12 cellular contexts compared by ENCODE assay signal in the genomic region with DNA sequence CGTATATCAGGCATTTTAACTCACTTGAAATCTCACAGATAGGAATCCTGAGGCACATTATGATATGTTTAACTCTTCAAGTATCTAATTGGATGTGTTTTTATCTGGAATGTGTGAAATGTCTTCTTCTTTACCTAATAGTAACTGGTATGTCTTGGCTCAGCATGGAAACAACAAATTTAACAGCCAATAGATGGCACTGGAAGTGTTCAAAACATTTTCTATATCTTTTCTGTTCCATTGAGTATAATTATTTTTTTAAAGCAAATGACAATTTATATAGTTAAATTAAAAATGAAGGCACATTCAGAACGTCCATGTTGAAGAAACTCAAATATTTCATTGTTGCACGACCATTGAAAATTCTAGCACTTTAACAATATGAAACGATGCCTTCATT.
A peak's percentile ranks its signal among the peaks of the same experiment; 100 is the strongest.
DNase-seq lines count a peak whose midpoint lies in the region; TF ChIP-seq lines count a peak whose summit lies in the region.
"Had no signal": no experiment of that assay in that cellular context is flagged by ENCODE, and none has a peak within 500 bp of the region (broad histone marks: within the 10 kb centered on the region; RNA-seq: fewer than 3 reads in every experiment).

No MANE protein-coding gene starts in this region.

- H3K9me3 ChIP-seq in GM23248 (ENCODE audit: low read depth) (no peaks in the 10 kb centered on the region), HAP-1 (no peaks in the 10 kb centered on the region)
- H3K9me3 ChIP-seq: mucosa of descending colon had no signal

- no peak overlapping the region for H3K9ac ChIP-seq in GM23248

- 16 to 27% methylated on average over 4 of the region's 4 CpGs for WGBS in GM23248 (ENCODE audit: low coverage in 1 of 2, low lambda C conversion rate in 2 of 2, missing lambda C conversion rate in 2 of 2), 2 experiments

- H3K27me3 ChIP-seq in GM23248 (replicated peaks; ENCODE audit: insufficient read depth) (no peaks in the 10 kb centered on the region), HAP-1 (ENCODE audit: low read depth) (no peaks in the 10 kb centered on the region)

- DNase-seq in AG09319 (ENCODE audit: extremely low read depth, low read depth) (no peak), GM23248 (peak; percentile 39), SW480 (ENCODE audit: low spot score) (peak; percentile 7), iris pigment epithelial cell (ENCODE audit: low read depth) (peak; percentile 9), D341Med (ENCODE audit: low spot score) (no peak), HAP-1 (ENCODE audit: low spot score in 2 of 2) (no peak), EL (no peak), DMS79 (lab: John Stamatoyannopoulos, UW) (no peak)
- DNase-seq: GOT3; mucosa of descending colon; stimulated activated CD8-positive, alpha-beta memory T cell treated with anti-CD3 and anti-CD28 coated beads, Interleukin-4, amount 100 ng/mL, for 48 hours had no signal

- no peaks in the 10 kb centered on the region for H3F3A ChIP-seq in GM23248 (ENCODE audit: insufficient read depth)

- 0 out of 2 replicates have a peak, but pooled peaks cover 6% of the 10 kb centered on the region for H3K4me1 ChIP-seq in GM23248 (ENCODE audit: insufficient read depth)
- no peaks in the 10 kb centered on the region for H3K4me1 ChIP-seq in HAP-1

- H3K4me2 ChIP-seq in GM23248 (ENCODE audit: unreplicated experiment), result no peak overlapping the region

- H3K27ac ChIP-seq in GM23248, result no peak overlapping the region
- H3K27ac ChIP-seq: skin epidermis had no signal

- no peaks in the 10 kb centered on the region for H3K9me2 ChIP-seq in GM23248 (ENCODE audit: insufficient read depth)

- H2AFZ ChIP-seq in GM23248, result no peak overlapping the region

- H3K36me3 ChIP-seq in GM23248 (ENCODE audit: low read depth), result no peaks in the 10 kb centered on the region
- no peaks in the 10 kb centered on the region for H3K36me3 ChIP-seq in HAP-1 (replicated peaks)

- H3K4me3 ChIP-seq in GM23248 (no peak overlapping the region), HAP-1 (no peak overlapping the region)
- H3K4me3 ChIP-seq: mucosa of descending colon, skin epidermis had no signal

- peak; percentile 26 for TF ChIP-seq CTCF in AG09319 (IDR thresholded peaks at IDR 0.05; ENCODE audit: low read depth, low read length)

- no peaks in the 10 kb centered on the region for H4K20me1 ChIP-seq in GM23248 (ENCODE audit: insufficient read depth)

- H3K79me2 ChIP-seq in GM23248 (ENCODE audit: insufficient read depth), result no peaks in the 10 kb centered on the region

- in situ Hi-C loops in GM23248 (cut with MboI) (loop anchor here (25.0 kb wide), 2 partner anchors 381 to 1056 kb away; no protein-coding TSS in a partner anchor), HAP-1 (cut with MboI; ENCODE audit: low sequenced_read_pairs) (no loop called here)

Comparison
In these comparisons a context has a peak if more than half of its experiments do, and no peak if none do; other contexts are left out.
1. DNase-seq: peak in GM23248 (single experiment), SW480 (single experiment) and iris pigment epithelial cell (single experiment); none in AG09319 (single experiment), D341Med (single experiment), HAP-1 (0 of 2), EL (single experiment) and DMS79 (single experiment).